Comparison of ENCODE assay signal across 7 cellular contexts in genomic region chr1:32441467-32441866, GRCh38. TPM values are rescaled to one million over a fixed set of nuclear protein-coding genes. Genes with fewer than 3 reads are reported as not detected.
"Had no signal": no experiment of that assay in that cellular context is flagged by ENCODE, and none has a peak within 500 bp of the region (broad histone marks: within the 10 kb centered on the region; RNA-seq: fewer than 3 reads in every experiment).

No MANE protein-coding gene starts in this region.

RNA-seq across cellular contexts. Expression of gene ZBTB8B, which starts 23.4 kb away (rescaled TPM):
- total RNA-seq: natural killer cell; natural killer cell treated with Interleukin-12 subunit alpha and Interleukin-12 subunit beta and Interleukin-15 and Interleukin-18, amount 100 ng/mL, for 72 hours; posterior vena cava; psoas muscle; right lobe of liver; spleen had no signal
- polyA plus RNA-seq: smooth muscle cell had no signal
